In the genomic region with DNA sequence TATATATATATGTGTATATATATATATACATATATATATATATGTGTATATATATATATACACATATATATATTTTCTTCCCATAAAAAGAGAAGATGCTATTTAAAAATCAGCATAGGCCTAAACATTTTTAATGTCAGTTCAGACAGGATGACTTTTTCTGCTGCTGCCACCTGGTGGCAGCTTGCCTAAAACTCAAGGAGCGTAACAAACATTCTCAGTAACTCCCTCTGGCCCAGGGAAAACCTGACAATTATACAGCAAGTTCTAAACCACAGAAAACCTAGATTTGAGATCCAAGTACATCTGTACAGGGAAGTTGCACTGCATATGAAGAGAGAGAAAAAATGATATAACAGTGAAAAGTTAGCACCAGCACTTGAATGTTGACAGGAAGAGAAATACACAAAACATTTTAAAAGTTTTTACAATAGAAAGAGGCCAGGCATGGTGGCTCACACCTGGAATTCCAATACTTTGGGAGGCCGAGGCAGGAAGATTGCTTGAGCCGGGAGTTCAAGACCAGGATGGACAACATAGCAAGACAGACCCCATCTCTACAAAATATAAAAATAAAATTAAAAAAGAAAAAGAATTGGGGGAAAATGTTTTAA, we compare ENCODE assay signal across 1 cellular context.
TF ChIP-seq lines count a peak whose summit lies in the region.

No MANE protein-coding gene starts in this region.

TF ChIP-seq in IMR-90, 13 proteins besides CTCF, POLR2A, EP300 and RAD21:
- TF ChIP-seq SMC3 (IDR thresholded peaks at IDR 0.05; ENCODE audit: low read depth, low read length) (peak; percentile 85), CHD1 (IDR thresholded peaks at IDR 0.05; ENCODE audit: low read depth, low read length) (no peak)
